ENCODE assay signal across 17 cellular contexts in the genomic region with DNA sequence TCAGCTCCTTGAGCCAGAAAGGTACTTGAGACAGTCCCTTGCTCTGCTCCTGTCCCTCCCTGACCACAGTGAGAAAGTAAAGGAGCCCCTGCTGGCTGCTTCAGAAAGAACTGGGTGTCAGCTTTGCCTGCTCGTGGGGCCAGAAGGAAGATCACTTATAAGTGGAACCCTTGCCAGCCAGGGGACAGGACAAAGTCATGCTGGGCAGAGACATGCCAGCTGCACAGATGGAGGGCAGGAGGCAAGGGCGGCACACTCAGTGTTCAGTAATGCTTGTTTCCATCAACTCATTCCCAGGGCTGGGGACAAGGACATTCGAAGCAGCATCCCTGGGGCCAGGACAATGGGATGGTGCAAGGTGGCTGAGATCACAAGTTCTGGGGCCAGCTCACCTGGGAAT.
"Had no signal": no experiment of that assay in that cellular context is flagged by ENCODE, and none has a peak within 500 bp of the region (broad histone marks: within the 10 kb centered on the region; RNA-seq: fewer than 3 reads in every experiment).

No MANE protein-coding gene starts in this region.

- H3K4me3 ChIP-seq: coronary artery, lower lobe of right lung, neural progenitor cell, pancreas, right lobe of liver, suprapubic skin, thyroid gland had no signal

- DNase-seq: effector CD4-positive, alpha-beta T cell; foreskin melanocyte; head of caudate nucleus; hypothalamus; kidney glomerular epithelial cell; lower lobe of right lung; occipital lobe; pancreas; right lobe of liver; stimulated activated CD4-positive, alpha-beta T cell treated with anti-CD3 and anti-CD28 coated beads, Interleukin-4, amount 100 ng/mL, for 24 hours; stimulated activated naive CD8-positive, alpha-beta T cell treated with anti-CD3 and anti-CD28 coated beads, Interleukin-15, Interleukin-2, amounts not matched to agents 100 U/mL and 50 U/mL, for 24 hours; thyroid gland had no signal

- H3K4me1 ChIP-seq: lower lobe of right lung, neural progenitor cell, right lobe of liver, suprapubic skin, thyroid gland had no signal

- ATAC-seq: left lobe of liver; lower lobe of right lung; natural killer cell treated with Interleukin-12 subunit alpha and Interleukin-12 subunit beta and Interleukin-15 and Interleukin-18, amount 100 ng/mL, for 72 hours; pancreas; right lobe of liver; stimulated activated naive CD8-positive, alpha-beta T cell treated with anti-CD3 and anti-CD28 coated beads, Interleukin-15, Interleukin-2, amounts not matched to agents 100 U/mL and 50 U/mL, for 24 hours had no signal

- H3K27me3 ChIP-seq: neural progenitor cell, pancreas, right lobe of liver, suprapubic skin, thyroid gland had no signal

- H3K9me3 ChIP-seq: pancreas, right lobe of liver, suprapubic skin, thyroid gland had no signal

- H3K36me3 ChIP-seq: lower lobe of right lung, neural progenitor cell, pancreas, right lobe of liver, thyroid gland had no signal

- H3K27ac ChIP-seq: coronary artery, lower lobe of right lung, neural progenitor cell, pancreas, right lobe of liver, suprapubic skin, thyroid gland had no signal
